ENCODE assay signal across 1 cellular context in genomic region chr19:55383279-55383788, GRCh38.
TF ChIP-seq lines count a peak whose summit lies in the region.

No MANE protein-coding gene starts in this region.

TF ChIP-seq in A549, 52 proteins besides CTCF, POLR2A, EP300 and RAD21 (continued from another document):
- TF ChIP-seq E2F6 (IDR thresholded peaks at IDR 0.05; ENCODE audit: borderline replicate concordance, low read depth) (peak; percentile 45; the same call in 1 of the 2 replicates), HOXA7 (CRISPR knock-in tag; IDR thresholded peaks at IDR 0.05) (0 out of 2 replicates have a peak, but pooled peaks have one; percentile 37)
